16 cellular contexts compared by ENCODE assay signal in genomic region chr6:97392735-97393134, GRCh38.
DNase-seq lines count a peak whose midpoint lies in the region; ATAC-seq and TF ChIP-seq lines count a peak whose summit lies in the region.
"Had no signal": no experiment of that assay in that cellular context is flagged by ENCODE, and none has a peak within 500 bp of the region (broad histone marks: within the 10 kb centered on the region; RNA-seq: fewer than 3 reads in every experiment).

No MANE protein-coding gene starts in this region.

- ATAC-seq in GM19328 (IDR thresholded peaks at IDR 0.05; ENCODE audit: unreplicated experiment) = no peak

- DNase-seq in LHCN-M2 (ENCODE audit: low read depth) (peak; percentile 20), NCI-H82 treated with DMSO at 0.1 percent for 48 hours (lab: John Stamatoyannopoulos, UW; ENCODE audit: unreplicated experiment) (peak; percentile 55), neural progenitor cell (ENCODE audit: low spot score) (no peak), smooth muscle cell (lab: John Stamatoyannopoulos, UW; ENCODE audit: unreplicated experiment) (no peak), SIG-M5 (lab: John Stamatoyannopoulos, UW) (no peak)
- no peak for DNase-seq in effector memory CD4-positive, alpha-beta T cell
- DNase-seq: 8988T; CD4-positive, alpha-beta memory T cell; DMS153; DMS79; GDM1; GM23248; HCEC 1CT had no signal

- no peaks in the 10 kb centered on the region for H3K79me2 ChIP-seq in neural progenitor cell (ENCODE audit: low read depth)
- H3K79me2 ChIP-seq in smooth muscle cell (ENCODE audit: low read depth) = no peaks in the 10 kb centered on the region

- H3K4me1 Mint-ChIP-seq in neural progenitor cell = peaks cover 3% of the 10 kb centered on the region
- H3K4me1 Mint-ChIP-seq: CD14-positive monocyte; CD4-positive, alpha-beta memory T cell had no signal

- H3K27me3 ChIP-seq in neural progenitor cell = no peaks in the 10 kb centered on the region
- no peaks in the 10 kb centered on the region for H3K27me3 ChIP-seq in smooth muscle cell (ENCODE audit: low read depth)
- H3K27me3 ChIP-seq in effector memory CD4-positive, alpha-beta T cell (replicated peaks; ENCODE audit: control insufficient read depth, insufficient read depth, low read length, poor library complexity, severe bottlenecking) = no peaks in the 10 kb centered on the region
- H3K27me3 ChIP-seq: BLaER1 had no signal

- H3K27me3 Mint-ChIP-seq in neural progenitor cell (ENCODE audit: insufficient read depth, low read depth) = no peaks in the 10 kb centered on the region

- no peaks in the 10 kb centered on the region for H3K36me3 Mint-ChIP-seq in neural progenitor cell
- H3K36me3 Mint-ChIP-seq: CD14-positive monocyte; CD4-positive, alpha-beta memory T cell had no signal

- no peak overlapping the region for H3K4me2 ChIP-seq in neural progenitor cell
- H3K4me2 ChIP-seq in smooth muscle cell = no peak overlapping the region
- H3K4me2 ChIP-seq: BLaER1 had no signal

- no peak for TF ChIP-seq CTCF in neural progenitor cell (IDR thresholded peaks at IDR 0.05)
- no peak for TF ChIP-seq CTCF in smooth muscle cell (IDR thresholded peaks at IDR 0.05; ENCODE audit: borderline replicate concordance, insufficient read depth, poor library complexity, severe bottlenecking)

- no peaks in the 10 kb centered on the region for H4K20me1 ChIP-seq in neural progenitor cell (ENCODE audit: low read depth)
- no peaks in the 10 kb centered on the region for H4K20me1 ChIP-seq in smooth muscle cell (ENCODE audit: low read depth)
- H4K20me1 ChIP-seq: BLaER1 had no signal

- no peak overlapping the region for H3K27ac Mint-ChIP-seq in neural progenitor cell
- H3K27ac Mint-ChIP-seq: CD14-positive monocyte; CD4-positive, alpha-beta memory T cell had no signal

- H3K9ac ChIP-seq in neural progenitor cell (no peak overlapping the region), smooth muscle cell (ENCODE audit: low read depth) (no peak overlapping the region)
- H3K9ac ChIP-seq: BLaER1, GM23248 had no signal

- peaks cover 8% of the 10 kb centered on the region for H3K4me1 ChIP-seq in neural progenitor cell
- peaks cover 9% of the 10 kb centered on the region for H3K4me1 ChIP-seq in smooth muscle cell (ENCODE audit: low read depth)
- H3K4me1 ChIP-seq in effector memory CD4-positive, alpha-beta T cell (ENCODE audit: control insufficient read depth, insufficient read depth, low read length, poor library complexity, severe bottlenecking) = no peaks in the 10 kb centered on the region
- H3K4me1 ChIP-seq: BLaER1 had no signal

- H3K4me3 ChIP-seq in neural progenitor cell (no peak overlapping the region), smooth muscle cell (no peak overlapping the region)
- no peak overlapping the region for H3K4me3 ChIP-seq in effector memory CD4-positive, alpha-beta T cell (ENCODE audit: insufficient read depth, low read depth, low read length, poor library complexity, severe bottlenecking)
- H3K4me3 ChIP-seq: BLaER1, GM23248 had no signal

- H3K36me3 ChIP-seq in neural progenitor cell (no peaks in the 10 kb centered on the region), smooth muscle cell (ENCODE audit: low read depth) (no peaks in the 10 kb centered on the region)
- H3K36me3 ChIP-seq in effector memory CD4-positive, alpha-beta T cell (ENCODE audit: control insufficient read depth, insufficient read depth, low read length) = no peaks in the 10 kb centered on the region
- H3K36me3 ChIP-seq: BLaER1 had no signal

- H3K9me3 Mint-ChIP-seq in neural progenitor cell = no peaks in the 10 kb centered on the region
- H3K9me3 Mint-ChIP-seq: CD14-positive monocyte; CD4-positive, alpha-beta memory T cell had no signal

- H3K4me3 Mint-ChIP-seq in neural progenitor cell = no peak overlapping the region
- H3K4me3 Mint-ChIP-seq: CD14-positive monocyte; CD4-positive, alpha-beta memory T cell had no signal

- H3K9me3 ChIP-seq in neural progenitor cell (ENCODE audit: low read depth) (no peaks in the 10 kb centered on the region), smooth muscle cell (replicated peaks; ENCODE audit: low read depth) (no peaks in the 10 kb centered on the region)
- H3K9me3 ChIP-seq in effector memory CD4-positive, alpha-beta T cell (ENCODE audit: control insufficient read depth, low read length) = no peaks in the 10 kb centered on the region
- H3K9me3 ChIP-seq: BLaER1 had no signal

- H2AFZ ChIP-seq in neural progenitor cell (replicated peaks) (peak overlapping the region; percentile 12), smooth muscle cell (ENCODE audit: low read depth) (peak overlapping the region; percentile 8)
- H2AFZ ChIP-seq: GM23248 had no signal

- H3F3A ChIP-seq in neural progenitor cell (ENCODE audit: low read depth) (peaks cover 17% of the 10 kb centered on the region), smooth muscle cell (ENCODE audit: low read depth) (no peaks in the 10 kb centered on the region)

- H3K27ac ChIP-seq in neural progenitor cell (no peak overlapping the region), smooth muscle cell (ENCODE audit: low read depth) (no peak overlapping the region)
- no peak overlapping the region for H3K27ac ChIP-seq in effector memory CD4-positive, alpha-beta T cell (ENCODE audit: insufficient read depth, low read length, poor library complexity, severe bottlenecking)
- H3K27ac ChIP-seq: BLaER1, GM23248 had no signal

Comparison
In these comparisons a context has a peak if more than half of its experiments do, and no peak if none do; other contexts are left out.
1. DNase-seq: peak in LHCN-M2 (single experiment) and NCI-H82 treated with DMSO at 0.1 percent for 48 hours (single experiment); none in neural progenitor cell (single experiment), smooth muscle cell (single experiment), SIG-M5 (single experiment) and effector memory CD4-positive, alpha-beta T cell (0 of 3).